12 cellular contexts compared by ENCODE assay signal in the genomic region with DNA sequence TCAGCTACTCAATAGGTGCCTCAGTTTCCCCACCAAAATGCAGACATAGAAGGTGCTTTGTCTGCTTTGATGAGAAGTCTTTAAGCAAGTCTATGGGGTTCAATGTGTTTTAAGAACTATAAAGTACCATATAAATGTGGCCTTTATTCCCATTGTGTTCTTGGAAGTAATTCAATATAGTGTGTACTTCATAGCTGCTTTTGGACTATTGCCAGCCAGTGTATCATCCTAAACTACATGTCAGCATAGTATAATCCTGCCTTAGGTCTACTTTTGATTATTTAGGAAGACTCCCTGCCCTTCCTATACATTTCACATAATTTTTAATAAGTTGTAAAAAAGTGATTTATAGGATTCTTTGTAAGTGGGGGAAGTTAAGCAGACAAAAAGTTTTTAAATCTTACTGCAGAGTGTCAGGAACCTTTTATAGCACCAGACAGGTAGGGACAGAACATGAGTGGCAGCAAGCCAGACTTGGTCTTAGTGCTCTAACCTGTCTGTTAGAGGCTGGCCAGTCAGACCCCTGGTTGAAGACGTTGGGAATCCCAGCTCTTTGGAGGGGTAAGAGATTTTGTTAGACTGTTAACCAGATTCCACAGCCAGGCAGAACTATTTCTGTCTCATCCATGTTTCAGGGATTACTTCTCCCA.
"Had no signal": no experiment of that assay in that cellular context is flagged by ENCODE, and none has a peak within 500 bp of the region (broad histone marks: within the 10 kb centered on the region; RNA-seq: fewer than 3 reads in every experiment).

No MANE protein-coding gene starts in this region.

- ATAC-seq: stimulated activated naive CD8-positive, alpha-beta T cell treated with anti-CD3 and anti-CD28 coated beads, Interleukin-15, Interleukin-2, amounts not matched to agents 100 U/mL and 50 U/mL, for 24 hours; WTC11 had no signal

- DNase-seq: activated CD4-positive, alpha-beta T cell treated with anti-CD3 and anti-CD28 coated beads for 48 hours; activated naive CD4-positive, alpha-beta T cell; effector CD8-positive, alpha-beta T cell; hippocampal formation; nephron progenitor cell; stimulated activated CD4-positive, alpha-beta T cell treated with anti-CD3 and anti-CD28 coated beads, Interleukin-4, amount 100 ng/mL, for 1 hour; stimulated activated CD8-positive, alpha-beta memory T cell treated with anti-CD3 and anti-CD28 coated beads, Interleukin-4, amount 100 ng/mL, for 48 hours; stimulated activated naive CD8-positive, alpha-beta T cell treated with anti-CD3 and anti-CD28 coated beads, Interleukin-15, Interleukin-2, amounts not matched to agents 100 U/mL and 50 U/mL, for 24 hours had no signal

- H3K27ac Mint-ChIP-seq: activated T-helper 1 cell treated with anti-CD3 and anti-CD28 coated beads, Interleukin-12 subunit alpha, Interleukin-12 subunit beta, Interleukin-2, Interleukin-4 antibody, amounts not matched to agents 30 ng/mL and 10 ng/mL and 1 ng/mL, durations not matched to agents 14 hours and 24 hours and 36 hours; nephron progenitor cell; T-helper 1 cell treated with Interleukin-12 subunit alpha and Interleukin-12 subunit beta and Interleukin-4 antibody, amounts not matched to agents 30 μg/mL and 1 μg/mL, for 36 hours; WTC11 had no signal

- H3K4me1 Mint-ChIP-seq: nephron progenitor cell, WTC11 had no signal

- H3K4me3 Mint-ChIP-seq: activated T-helper 1 cell treated with anti-CD3 and anti-CD28 coated beads, Interleukin-12 subunit alpha, Interleukin-12 subunit beta, Interleukin-2, Interleukin-4 antibody, amounts not matched to agents 30 ng/mL and 10 ng/mL and 1 ng/mL, durations not matched to agents 14 hours and 24 hours and 36 hours; nephron progenitor cell; T-helper 1 cell treated with Interleukin-12 subunit alpha and Interleukin-12 subunit beta and Interleukin-4 antibody, amounts not matched to agents 30 μg/mL and 1 μg/mL, for 36 hours; WTC11 had no signal

- H3K9me3 Mint-ChIP-seq: activated T-helper 1 cell treated with anti-CD3 and anti-CD28 coated beads, Interleukin-12 subunit alpha, Interleukin-12 subunit beta, Interleukin-2, Interleukin-4 antibody, amounts not matched to agents 30 ng/mL and 10 ng/mL and 1 ng/mL, durations not matched to agents 14 hours and 24 hours and 36 hours; T-helper 1 cell treated with Interleukin-12 subunit alpha and Interleukin-12 subunit beta and Interleukin-4 antibody, amounts not matched to agents 30 μg/mL and 1 μg/mL, for 36 hours; WTC11 had no signal

- H3K4me3 ChIP-seq: coronary artery had no signal
